Comparison of ENCODE assay signal across 22 cellular contexts in genomic region chr19:1086618-1087017, GRCh38. TPM values are rescaled to one million over a fixed set of nuclear protein-coding genes. Genes with fewer than 3 reads are reported as not detected.
DNase-seq lines count a peak whose midpoint lies in the region; ATAC-seq, FAIRE-seq and TF ChIP-seq lines count a peak whose summit lies in the region.
"Had no signal": no experiment of that assay in that cellular context is flagged by ENCODE, and none has a peak within 500 bp of the region (broad histone marks: within the 10 kb centered on the region; RNA-seq: fewer than 3 reads in every experiment).

No MANE protein-coding gene starts in this region.

- H3K4me2 ChIP-seq in BLaER1, result peak overlapping the region; percentile 85
- H3K4me2 ChIP-seq in PC-9, result no peak overlapping the region
- H3K4me2 ChIP-seq in endothelial cell of umbilical vein (ENCODE audit: insufficient read depth, low read length), result no peak overlapping the region

- peaks cover 4 to 56% (median 16%) of the 10 kb centered on the region in 4 donors for H3K4me1 Mint-ChIP-seq in CD4-positive, CD25-positive, alpha-beta regulatory T cell

- TSS peak; percentile 19 for BruUV-seq in PC-9 (replicated peaks; lab: Mats Ljungman, UMichigan)
- BruUV-seq in endothelial cell of umbilical vein (replicated peaks; lab: Mats Ljungman, UMichigan), result no TSS peak

- peaks cover 86% of the 10 kb centered on the region for H3K36me3 ChIP-seq in BLaER1
- peaks cover 51% of the 10 kb centered on the region for H3K36me3 ChIP-seq in CD4-positive, CD25-positive, alpha-beta regulatory T cell (ENCODE audit: control insufficient read depth, insufficient read depth, low read length)
- H3K36me3 ChIP-seq in PC-9 (ENCODE audit: low read depth), result 0 out of 2 replicates have a peak, but pooled peaks cover 3% of the 10 kb centered on the region
- peaks cover 9 to 22% of the 10 kb centered on the region in 2 experiments for H3K36me3 ChIP-seq in endothelial cell of umbilical vein (ENCODE audit: control insufficient read depth in 2 of 2, extremely low read depth in 1 of 2, insufficient read depth in 2 of 2, low read length in 2 of 2)

- H3K27me3 ChIP-seq in BLaER1 (no peaks in the 10 kb centered on the region), PC-9 (ENCODE audit: insufficient read depth, low read depth) (no peaks in the 10 kb centered on the region), endothelial cell of umbilical vein (ENCODE audit: control insufficient read depth in 2 of 2, insufficient read depth in 2 of 2, low read length in 2 of 2) (no peaks in the 10 kb centered on the region)
- no peaks in the 10 kb centered on the region for H3K27me3 ChIP-seq in CD4-positive, CD25-positive, alpha-beta regulatory T cell (ENCODE audit: control insufficient read depth, insufficient read depth, low read length)

- POLR2A ChIA-PET in PC-9 (lab: Charles Lee; ENCODE audit: unreplicated experiment) (interaction anchor here (0.7 kb wide), 1 partner anchor 334 kb away, joined by 3 read pairs; no protein-coding TSS in a partner anchor), endothelial cell of umbilical vein (lab: Charles Lee) (no interaction called here)

- dilution Hi-C loops in endothelial cell of umbilical vein (cut with MboI; ENCODE audit: extremely low pct_ligation_motif_present, low sequenced_read_pairs), result no loop called here

- no peak for TF ChIP-seq CTCF in PC-9 (conservative IDR thresholded peaks at IDR 0.05)
- no peak for TF ChIP-seq CTCF in endothelial cell of umbilical vein (IDR thresholded peaks at IDR 0.05; ENCODE audit: extremely low read depth in 1 of 2, insufficient read depth in 1 of 2, low read depth in 1 of 2, low read length in 2 of 2)
- TF ChIP-seq CTCF in foreskin fibroblast (IDR thresholded peaks at IDR 0.05; ENCODE audit: low read depth, low read length), result no peak

- no peak for ATAC-seq in CD4-positive, CD25-positive, alpha-beta regulatory T cell (ENCODE audit: low read depth in 2 of 2)
- ATAC-seq in GM18861 (IDR thresholded peaks at IDR 0.05; ENCODE audit: unreplicated experiment), result no peak

- H3K79me2 ChIP-seq in PC-9 (ENCODE audit: low read depth), result no peaks in the 10 kb centered on the region
- H3K79me2 ChIP-seq in endothelial cell of umbilical vein (ENCODE audit: control insufficient read depth, insufficient read depth, low read length), result no peaks in the 10 kb centered on the region
- H3K79me2 ChIP-seq: parathyroid adenoma had no signal

- H4K20me1 ChIP-seq in BLaER1 (peaks cover 87% of the 10 kb centered on the region), PC-9 (ENCODE audit: insufficient read depth) (no peaks in the 10 kb centered on the region), endothelial cell of umbilical vein (replicated peaks; ENCODE audit: control insufficient read depth, extremely low read depth, insufficient read depth, low read length) (no peaks in the 10 kb centered on the region)

- no peaks in the 10 kb centered on the region for H3K27me3 Mint-ChIP-seq in CD4-positive, CD25-positive, alpha-beta regulatory T cell
- H3K27me3 Mint-ChIP-seq: memory B cell had no signal

- no peak overlapping the region for H3K9ac ChIP-seq in BLaER1
- H3K9ac ChIP-seq in endothelial cell of umbilical vein (replicated peaks; ENCODE audit: extremely low read depth, insufficient read depth, low read length), result no peak overlapping the region
- H3K9ac ChIP-seq: parathyroid adenoma had no signal

- H3K27ac ChIP-seq in BLaER1 (peak overlapping the region; percentile 86; the same call in 1 of the 2 replicates), PC-9 (no peak overlapping the region), endothelial cell of umbilical vein (ENCODE audit: insufficient read depth, low read depth, low read length) (no peak overlapping the region)
- H3K27ac ChIP-seq in CD4-positive, CD25-positive, alpha-beta regulatory T cell (ENCODE audit: insufficient read depth, low read length, poor library complexity, severe bottlenecking), result peak overlapping the region; percentile 76
- H3K27ac ChIP-seq: parathyroid adenoma had no signal

- no peaks in the 10 kb centered on the region for H3K9me1 ChIP-seq in endothelial cell of umbilical vein (replicated peaks; ENCODE audit: control insufficient read depth, extremely low read depth, insufficient read depth, low read length)

- CTCF ChIA-PET in PC-9 (lab: Charles Lee) (no interaction called here), endothelial cell of umbilical vein (lab: Charles Lee) (interaction anchor here (0.9 to 1.7 kb wide), 2 partner anchors 21 to 27 kb away, joined by 3 to 4 read pairs; no protein-coding TSS in a partner anchor)

- no peak for DNase-seq in CD4-positive, CD25-positive, alpha-beta regulatory T cell
- DNase-seq in PC-9 (no peak), endothelial cell of umbilical vein (ENCODE audit: low read depth, low spot score) (no peak), foreskin fibroblast (no peak), Ammon's horn (ENCODE audit: low spot score) (no peak)
- no peak for DNase-seq in activated CD4-positive, alpha-beta T cell treated with anti-CD3 and anti-CD28 coated beads for 1 hour
- DNase-seq: activated CD4-positive, alpha-beta T cell treated with anti-CD3 and anti-CD28 coated beads, Interleukin-2, amount 50 U/mL, for 48 hours; AML-193; esophagus squamous epithelium; KBM-7; NCI-H2029; NCI-H345; stimulated activated CD4-positive, alpha-beta T cell treated with anti-CD3 and anti-CD28 coated beads, Interleukin-1b, Interleukin-23, amount 100 ng/mL, for 48 hours; stomach had no signal

- TF ChIP-seq POLR2A in endothelial cell of umbilical vein (IDR thresholded peaks at IDR 0.05; ENCODE audit: low read depth, low read length), result peak; percentile 9

- peak overlapping the region in 1 of 3 donors; percentile 63 for H3K27ac Mint-ChIP-seq in CD4-positive, CD25-positive, alpha-beta regulatory T cell

- H3K4me3 ChIP-seq in BLaER1 (no peak overlapping the region), PC-9 (no peak overlapping the region), endothelial cell of umbilical vein (replicated peaks in 1 of 3; ENCODE audit: insufficient read depth in 1 of 3, low read depth in 1 of 3, low read length in 3 of 3) (no peak overlapping the region), foreskin fibroblast (ENCODE audit: low read depth in 1 of 2, low read length in 2 of 2) (no peak overlapping the region)
- no peak overlapping the region for H3K4me3 ChIP-seq in CD4-positive, CD25-positive, alpha-beta regulatory T cell (ENCODE audit: low read depth, low read length)
- H3K4me3 ChIP-seq: esophagus squamous epithelium, stomach had no signal

- H3K36me3 Mint-ChIP-seq in CD4-positive, CD25-positive, alpha-beta regulatory T cell, result peaks cover 19% of the 10 kb centered on the region

- H3K9me3 ChIP-seq in BLaER1 (no peaks in the 10 kb centered on the region), PC-9 (ENCODE audit: insufficient read depth, low read depth) (no peaks in the 10 kb centered on the region), endothelial cell of umbilical vein (replicated peaks; ENCODE audit: control insufficient read depth, insufficient read depth, low read length) (no peaks in the 10 kb centered on the region)
- no peaks in the 10 kb centered on the region for H3K9me3 ChIP-seq in CD4-positive, CD25-positive, alpha-beta regulatory T cell (ENCODE audit: control insufficient read depth in 2 of 2, low read length in 2 of 2)
- H3K9me3 ChIP-seq: esophagus squamous epithelium, stomach had no signal

- peaks cover 4% of the 10 kb centered on the region; the same call in 1 of the 2 replicates for H3F3A ChIP-seq in PC-9 (ENCODE audit: insufficient read depth, low read depth)

- H2AFZ ChIP-seq in PC-9 (no peak overlapping the region), endothelial cell of umbilical vein (ENCODE audit: low read depth, low read length) (no peak overlapping the region)
- H2AFZ ChIP-seq: parathyroid adenoma had no signal

- H3K4me1 ChIP-seq in BLaER1 (peaks cover 51% of the 10 kb centered on the region), PC-9 (replicated peaks; ENCODE audit: insufficient read depth) (no peaks in the 10 kb centered on the region), endothelial cell of umbilical vein (ENCODE audit: control insufficient read depth, extremely low read depth, insufficient read depth, low read length) (no peaks in the 10 kb centered on the region)
- H3K4me1 ChIP-seq in CD4-positive, CD25-positive, alpha-beta regulatory T cell (ENCODE audit: control insufficient read depth, insufficient read depth, low read length, poor library complexity, severe bottlenecking), result peaks cover 60% of the 10 kb centered on the region
- H3K4me1 ChIP-seq: parathyroid adenoma had no signal

- peaks cover 0 to 6% (median 0%) of the 10 kb centered on the region in 7 donors for H3K9me3 Mint-ChIP-seq in CD4-positive, CD25-positive, alpha-beta regulatory T cell
- H3K9me3 Mint-ChIP-seq: activated T-helper 2 cell treated with anti-CD3 and anti-CD28 coated beads, Interferon-gamma antibody, Interleukin-2, Interleukin-4, amounts not matched to agents 10 μg/mL and 5 μg/mL and 100 μg/mL, durations not matched to agents 14 hours and 24 hours and 36 hours; memory B cell had no signal

- intact Hi-C loops in PC-9 (cut with micrococcal nuclease; ENCODE audit: unreplicated experiment), result no loop called here
- intact Hi-C loops in endothelial cell of umbilical vein (cut with micrococcal nuclease), result no loop called here

- FAIRE-seq in endothelial cell of umbilical vein (lab: Jason Lieb, UNC), result no peak
- FAIRE-seq: bronchial epithelial cell, G401.6, TTC549 had no signal

- H3K9me2 ChIP-seq in PC-9 (ENCODE audit: insufficient read depth), result no peaks in the 10 kb centered on the region

- peak overlapping the region in 1 of 4 donors; percentile 47 for H3K4me3 Mint-ChIP-seq in CD4-positive, CD25-positive, alpha-beta regulatory T cell
- H3K4me3 Mint-ChIP-seq: memory B cell had no signal

RNA-seq across cellular contexts. Expression of gene POLR2E, which starts 8.6 kb away (rescaled TPM):
- total RNA-seq in CD4-positive, CD25-positive, alpha-beta regulatory T cell, result 72.4 TPM
- polyA plus RNA-seq in CD4-positive, CD25-positive, alpha-beta regulatory T cell, result 100 to 1,000 TPM; 120 to 145 (median 133) TPM
- 180 and 237 TPM in 2 replicates for total RNA-seq in PC-9 (2021)
- 252 and 272 TPM in 2 replicates for total RNA-seq in endothelial cell of umbilical vein
- 344 and 394 TPM in 2 replicates for polyA plus RNA-seq in endothelial cell of umbilical vein
- polyA plus RNA-seq in endothelial cell of umbilical vein (2011; cell fraction: cytosol; rRNA removed), result 254 and 274 TPM in 2 replicates
- 109 and 111 TPM in 2 replicates for polyA plus RNA-seq in endothelial cell of umbilical vein (2011; cell fraction: nucleus; rRNA removed)
- polyA plus RNA-seq in endothelial cell of umbilical vein (2012), result 277 and 310 TPM in 2 replicates
- polyA minus RNA-seq in endothelial cell of umbilical vein, result 122 and 222 TPM in 2 replicates
- polyA minus RNA-seq in endothelial cell of umbilical vein (2011; cell fraction: cytosol; rRNA and poly(A)+ RNA removed), result 139 TPM
- polyA minus RNA-seq in endothelial cell of umbilical vein (2011; cell fraction: nucleus; rRNA and poly(A)+ RNA removed), result 26.3 and 52.1 TPM in 2 replicates

RNA-seq across cellular contexts. Expression of gene GPX4, which starts 17.2 kb away (rescaled TPM):
- total RNA-seq in CD4-positive, CD25-positive, alpha-beta regulatory T cell, result 112 TPM
- polyA plus RNA-seq in CD4-positive, CD25-positive, alpha-beta regulatory T cell, result 100 to 1,000 TPM; 318 to 406 (median 354) TPM
- total RNA-seq in PC-9 (2021), result 465 and 489 TPM in 2 replicates
- 445 and 469 TPM in 2 replicates for total RNA-seq in endothelial cell of umbilical vein
- 1,136 and 1,398 TPM in 2 replicates for polyA plus RNA-seq in endothelial cell of umbilical vein
- polyA plus RNA-seq in endothelial cell of umbilical vein (2011; cell fraction: cytosol; rRNA removed), result 825 and 1,039 TPM in 2 replicates
- 456 and 562 TPM in 2 replicates for polyA plus RNA-seq in endothelial cell of umbilical vein (2011; cell fraction: nucleus; rRNA removed)
- polyA plus RNA-seq in endothelial cell of umbilical vein (2012), result 559 and 749 TPM in 2 replicates
- polyA minus RNA-seq in endothelial cell of umbilical vein, result 420 and 486 TPM in 2 replicates
- 218 TPM for polyA minus RNA-seq in endothelial cell of umbilical vein (2011; cell fraction: cytosol; rRNA and poly(A)+ RNA removed)
- 51.2 and 82.1 TPM in 2 replicates for polyA minus RNA-seq in endothelial cell of umbilical vein (2011; cell fraction: nucleus; rRNA and poly(A)+ RNA removed)

RNA-seq across cellular contexts. Expression of gene ARHGAP45, which starts 19.7 kb away (rescaled TPM):
- 756 TPM for total RNA-seq in CD4-positive, CD25-positive, alpha-beta regulatory T cell
- polyA plus RNA-seq in CD4-positive, CD25-positive, alpha-beta regulatory T cell, result 100 to 1,000 TPM; 258 to 297 (median 277) TPM
- total RNA-seq in PC-9 (2021), result 20.2 and 20.6 TPM in 2 replicates
- total RNA-seq in endothelial cell of umbilical vein, result 10.4 and 12.5 TPM in 2 replicates
- polyA plus RNA-seq in endothelial cell of umbilical vein, result 6.9 and 7.5 TPM in 2 replicates
- 4.0 and 4.3 TPM in 2 replicates for polyA plus RNA-seq in endothelial cell of umbilical vein (2011; cell fraction: cytosol; rRNA removed)
- polyA plus RNA-seq in endothelial cell of umbilical vein (2011; cell fraction: nucleus; rRNA removed), result 7.1 and 9.4 TPM in 2 replicates
- polyA plus RNA-seq in endothelial cell of umbilical vein (2012), result 8.3 TPM in 2 replicates
- polyA minus RNA-seq in endothelial cell of umbilical vein, result 3.2 and 4.9 TPM in 2 replicates
- 22.9 TPM for polyA minus RNA-seq in endothelial cell of umbilical vein (2011; cell fraction: cytosol; rRNA and poly(A)+ RNA removed)
- polyA minus RNA-seq in endothelial cell of umbilical vein (2011; cell fraction: nucleus; rRNA and poly(A)+ RNA removed), result 1.6 and 4.6 TPM in 2 replicates

RNA-seq across cellular contexts. Expression of gene ABCA7, which starts 46.7 kb away (rescaled TPM):
- total RNA-seq in CD4-positive, CD25-positive, alpha-beta regulatory T cell, result 161 TPM
- polyA plus RNA-seq in CD4-positive, CD25-positive, alpha-beta regulatory T cell, result 10 to 100 TPM in 1 of 4 donors, 1 to 10 TPM in 3; 3.4 to 13.3 (median 6.9) TPM
- total RNA-seq in PC-9 (2021), result 29.9 and 32.0 TPM in 2 replicates
- 9.8 and 11.0 TPM in 2 replicates for total RNA-seq in endothelial cell of umbilical vein
- polyA plus RNA-seq in endothelial cell of umbilical vein, result 4.9 and 5.7 TPM in 2 replicates
- 1.7 and 2.9 TPM in 2 replicates for polyA plus RNA-seq in endothelial cell of umbilical vein (2011; cell fraction: cytosol; rRNA removed)
- polyA plus RNA-seq in endothelial cell of umbilical vein (2011; cell fraction: nucleus; rRNA removed), result 25.2 and 29.3 TPM in 2 replicates
- 5.0 and 7.1 TPM in 2 replicates for polyA plus RNA-seq in endothelial cell of umbilical vein (2012)
- polyA minus RNA-seq in endothelial cell of umbilical vein, result 4.2 and 7.0 TPM in 2 replicates
- 15.1 TPM for polyA minus RNA-seq in endothelial cell of umbilical vein (2011; cell fraction: cytosol; rRNA and poly(A)+ RNA removed)
- 7.5 and 13.3 TPM in 2 replicates for polyA minus RNA-seq in endothelial cell of umbilical vein (2011; cell fraction: nucleus; rRNA and poly(A)+ RNA removed)

Comparison
In these comparisons a context has a peak if more than half of its experiments do, and no peak if none do; other contexts are left out.
1. H3K27ac ChIP-seq: peak in BLaER1 (single experiment) and CD4-positive, CD25-positive, alpha-beta regulatory T cell (single experiment); none in PC-9 (single experiment) and endothelial cell of umbilical vein (single experiment).
2. RNA of gene ARHGAP45, which starts 19.7 kb away (total RNA-seq): 756 TPM in CD4-positive, CD25-positive, alpha-beta regulatory T cell (single experiment); 20.2 to 20.6 TPM in PC-9 and 10.4 to 12.5 TPM in endothelial cell of umbilical vein; every median in the first group is over 10 times any median in the second.